8 cellular contexts compared by ENCODE assay signal in genomic region chr11:108221981-108222685, GRCh38. TPM values are rescaled to one million over a fixed set of nuclear protein-coding genes. Genes with fewer than 3 reads are reported as not detected.
DNase-seq lines count a peak whose midpoint lies in the region; ATAC-seq lines count a peak whose summit lies in the region.

NPAT (minus strand) TSS chr11:108222638; CDS start chr11:108222536, 102 bp downstream.

- DNase-seq in SIG-M5 (lab: John Stamatoyannopoulos, UW) (peak; percentile 94), SIG-M5 treated with dmso at 0.1 percent for 504 hours (lab: John Stamatoyannopoulos, UW; ENCODE audit: unreplicated experiment) (no peak), HT1080 (ENCODE audit: low read depth) (no peak)
- DNase-seq in activated naive CD8-positive, alpha-beta T cell treated with anti-CD3 and anti-CD28 coated beads for 36 hours, result peak; percentile 48
- peak; percentile 10 to 11 for DNase-seq in stimulated activated CD8-positive, alpha-beta memory T cell treated with anti-CD3 and anti-CD28 coated beads, Interleukin-2, amount 100 ng/mL, for 1 hour (ENCODE audit: low read depth in 2 of 2)

- no peaks in the 10 kb centered on the region for H3K9me3 ChIP-seq in iPS-18c (ENCODE audit: control insufficient read depth, insufficient read depth, low read length)

- peaks cover 49% of the 10 kb centered on the region for H3K4me1 Mint-ChIP-seq in activated naive CD8-positive, alpha-beta T cell treated with anti-CD3 and anti-CD28 coated beads for 36 hours

- H3K36me3 Mint-ChIP-seq in activated naive CD8-positive, alpha-beta T cell treated with anti-CD3 and anti-CD28 coated beads for 36 hours, result peaks cover 49% of the 10 kb centered on the region

- no peaks in the 10 kb centered on the region for H3K9me3 Mint-ChIP-seq in activated naive CD8-positive, alpha-beta T cell treated with anti-CD3 and anti-CD28 coated beads for 36 hours

- H3K27ac Mint-ChIP-seq in activated naive CD8-positive, alpha-beta T cell treated with anti-CD3 and anti-CD28 coated beads for 36 hours, result no peak within 1 kb of the TSS

- no peak within 1 kb of the TSS for H3K4me3 Mint-ChIP-seq in activated naive CD8-positive, alpha-beta T cell treated with anti-CD3 and anti-CD28 coated beads for 36 hours

- H3K27me3 Mint-ChIP-seq in activated naive CD8-positive, alpha-beta T cell treated with anti-CD3 and anti-CD28 coated beads for 36 hours, result no peaks in the 10 kb centered on the region

- ATAC-seq in GM21786 (IDR thresholded peaks at IDR 0.05; ENCODE audit: unreplicated experiment) (no peak), HG02798 (IDR thresholded peaks at IDR 0.05; ENCODE audit: poor library complexity, unreplicated experiment) (no peak)

- H3K4me3 ChIP-seq in iPS-18c (ENCODE audit: insufficient read depth, low read depth, low read length), result peak within 1 kb of the TSS; percentile 68

RNA-seq across cellular contexts. Expression of gene NPAT, which starts in this region (rescaled TPM):
- 11.3 and 13.7 TPM in 2 replicates for total RNA-seq in HT1080 (2014; rRNA removed; shearing (Covaris generic))
- 6.8 and 9.8 TPM in 2 replicates for polyA plus RNA-seq in HT1080 (2015; cell fraction: cytosol; rRNA removed)
- 32.0 and 32.1 TPM in 2 replicates for polyA plus RNA-seq in HT1080 (2015; cell fraction: nucleus; rRNA removed)
- total RNA-seq in activated naive CD8-positive, alpha-beta T cell treated with anti-CD3 and anti-CD28 coated beads for 36 hours, result 10 to 100 TPM; 40.4 to 42.5 TPM

Comparison
In these comparisons a context has a peak if more than half of its experiments do, and no peak if none do; other contexts are left out.
1. DNase-seq: peak in SIG-M5 (single experiment), activated naive CD8-positive, alpha-beta T cell treated with anti-CD3 and anti-CD28 coated beads for 36 hours (single experiment) and stimulated activated CD8-positive, alpha-beta memory T cell treated with anti-CD3 and anti-CD28 coated beads, Interleukin-2, amount 100 ng/mL, for 1 hour (2 of 2); none in SIG-M5 treated with dmso at 0.1 percent for 504 hours (single experiment) and HT1080 (single experiment).